Comparison of ENCODE assay signal across 9 cellular contexts in genomic region chr17:28675980-28676379, GRCh38. TPM values are rescaled to one million over a fixed set of nuclear protein-coding genes. Genes with fewer than 3 reads are reported as not detected.
A peak's percentile ranks its signal among the peaks of the same experiment; 100 is the strongest.
DNase-seq lines count a peak whose midpoint lies in the region; ATAC-seq, FAIRE-seq and TF ChIP-seq lines count a peak whose summit lies in the region.
"Had no signal": no experiment of that assay in that cellular context is flagged by ENCODE, and none has a peak within 500 bp of the region (broad histone marks: within the 10 kb centered on the region; RNA-seq: fewer than 3 reads in every experiment).

No MANE protein-coding gene starts in this region.

- POLR2A ChIA-PET in MCF 10A (lab: Yijun Ruan, JAX), result interaction anchor here (1.2 to 3.9 kb wide), 2 partner anchors 8 to 14 kb away, joined by 4 to 28 read pairs; partner anchors contain the start of genes SDF2 and SUPT6H
- POLR2A ChIA-PET in H1 (lab: Charles Lee; ENCODE audit: partially characterized antibody), result interaction anchor here (0.9 to 6.5 kb wide), 10 partner anchors 13 to 99 kb away, joined by 3 to 35 read pairs (median 7); partner anchors contain the start of genes ALDOC, SDF2 and SUPT6H

- peaks cover 0 to 2% of the 10 kb centered on the region in 2 experiments for H4K20me1 ChIP-seq in H1 (replicated peaks in 1 of 2; ENCODE audit: control insufficient read depth in 1 of 2, insufficient read depth in 2 of 2, low read length in 2 of 2)

- CTCF ChIA-PET in MCF 10A (lab: Yijun Ruan, JAX) (interaction anchor here (0.6 to 2.9 kb wide), 11 partner anchors 11 to 441 kb away, joined by 3 to 13 read pairs (median 4); partner anchors contain the start of gene BLTP2), H1 (lab: Charles Lee; ENCODE audit: partially characterized antibody) (interaction anchor here (0.8 to 5.3 kb wide), 14 partner anchors 10 to 196 kb away, joined by 3 to 54 read pairs (median 4); partner anchors contain the start of gene BLTP2)

- no peak for TF ChIP-seq POLR2A in breast epithelium (IDR thresholded peaks at IDR 0.05)
- TF ChIP-seq POLR2A in H1 (IDR thresholded peaks at IDR 0.05; ENCODE audit: control extremely low read depth in 1 of 2, low read depth in 2 of 2, low read length in 2 of 2), result no peak

- no peak overlapping the region for H2BK120ac ChIP-seq in H1 (replicated peaks; ENCODE audit: low read depth, low read length)

- H3K23me2 ChIP-seq in H1 (ENCODE audit: low read depth, low read length), result no peaks in the 10 kb centered on the region

- H4K8ac ChIP-seq in H1 (ENCODE audit: extremely low read depth, insufficient read depth, low read length), result peak overlapping the region; percentile 16; the same call in 1 of the 2 replicates

- H3K56ac ChIP-seq in H1 (replicated peaks; ENCODE audit: insufficient read length, low read depth, low read length), result no peak overlapping the region

- H3K79me2 ChIP-seq in H1 (ENCODE audit: control insufficient read depth in 1 of 2, insufficient read depth in 2 of 2, low read length in 2 of 2), result no peaks in the 10 kb centered on the region

- no peaks in the 10 kb centered on the region for H3K27me3 Mint-ChIP-seq in MCF 10A (ENCODE audit: insufficient read depth, unreplicated experiment)
- H3K27me3 Mint-ChIP-seq: IgD-negative memory B cell had no signal

- H2AFZ ChIP-seq in H1 (ENCODE audit: low read length), result no peak overlapping the region

- peak; percentile 21 to 43; a peak in 3 of 4 replicates for TF ChIP-seq RAD21 in H1 (IDR thresholded peaks at IDR 0.05 in 1 of 2, conservative IDR thresholded peaks at IDR 0.05 in 1 of 2; ENCODE audit: low read depth in 2 of 2, low read length in 2 of 2)

- H3K36me3 Mint-ChIP-seq in MCF 10A (ENCODE audit: insufficient read depth, unreplicated experiment), result peaks cover 98% of the 10 kb centered on the region

- H2BK12ac ChIP-seq in H1 (ENCODE audit: low read depth, low read length), result no peak overlapping the region

- H3K4me1 ChIP-seq in breast epithelium (no peaks in the 10 kb centered on the region), H1 (replicated peaks in 1 of 4; ENCODE audit: control insufficient read depth in 3 of 4, insufficient read depth in 4 of 4, low read length in 3 of 4) (no peaks in the 10 kb centered on the region)

- intact Hi-C loops in MCF 10A (cut with micrococcal nuclease) (loop anchor here (1.0 kb wide), 1 partner anchor 32 kb away; no protein-coding TSS in a partner anchor), breast epithelium (cut with DNase I; ENCODE audit: low total_unique reads) (no loop called here)

- DNase-seq in MCF 10A (ENCODE audit: unreplicated experiment) (peak; percentile 43), breast epithelium (ENCODE audit: low spot score in 2 of 2) (no peak), NCI-H69 (lab: John Stamatoyannopoulos, UW) (peak; percentile 47), H1 (ENCODE audit: low read depth in 1 of 2, low spot score in 2 of 2) (no peak), GM19240 (ENCODE audit: insufficient read length, low spot score) (no peak)
- no peak for DNase-seq in stimulated activated CD4-positive, alpha-beta T cell treated with anti-CD3 and anti-CD28 coated beads, Interleukin-2, amount 100 ng/mL, for 48 hours

- H2BK5ac ChIP-seq in H1 (ENCODE audit: low read depth, low read length), result no peak overlapping the region

- no peak overlapping the region for H3K4me3 Mint-ChIP-seq in MCF 10A (ENCODE audit: unreplicated experiment)
- H3K4me3 Mint-ChIP-seq: IgD-negative memory B cell had no signal

- WGBS in H1 (ENCODE audit: extremely low coverage in 1 of 2, insufficient coverage in 1 of 2, insufficient read length in 1 of 2, insufficient replicate concordance in 2 of 2, low coverage in 1 of 2, low lambda C conversion rate in 2 of 2, missing lambda C conversion rate in 1 of 2), 2 experiments, result 91% methylated on average over 7 of the region's 7 CpGs; no CpG with 5 or more reads in 1 of the 2 experiments

- H3K23ac ChIP-seq in H1 (ENCODE audit: insufficient read length), result no peak overlapping the region

- H3K9ac ChIP-seq in H1 (replicated peaks in 1 of 4; ENCODE audit: extremely low read depth in 1 of 4, low read depth in 3 of 4, low read length in 3 of 4), result no peak overlapping the region

- H3K79me1 ChIP-seq in H1 (ENCODE audit: low read depth, low read length), result no peaks in the 10 kb centered on the region

- H3K36me3 ChIP-seq in breast epithelium (peaks cover 32% of the 10 kb centered on the region), H1 (ENCODE audit: control insufficient read depth in 2 of 4, insufficient read depth in 4 of 4, low read length in 3 of 4) (peaks cover 48 to 86% (median 79%) of the 10 kb centered on the region in 4 experiments)

- H3K27ac ChIP-seq in breast epithelium, result no peak overlapping the region
- H3K27ac ChIP-seq in H1 (ENCODE audit: low read depth, low read length), result no peak overlapping the region

- H3K9me3 ChIP-seq in breast epithelium (no peaks in the 10 kb centered on the region), H1 (ENCODE audit: insufficient read depth in 2 of 2, low read depth in 1 of 2, low read length in 1 of 2) (no peaks in the 10 kb centered on the region)

- H2BK20ac ChIP-seq in H1 (ENCODE audit: low read length), result no peak overlapping the region

- H3K9me3 Mint-ChIP-seq in MCF 10A (ENCODE audit: unreplicated experiment), result no peaks in the 10 kb centered on the region
- H3K9me3 Mint-ChIP-seq: IgD-negative memory B cell had no signal

- ATAC-seq in GM18519 (IDR thresholded peaks at IDR 0.05; ENCODE audit: low FRiP score, unreplicated experiment) (no peak), GM18858 (IDR thresholded peaks at IDR 0.05; ENCODE audit: unreplicated experiment) (no peak)

- no peak overlapping the region for H3K27ac Mint-ChIP-seq in MCF 10A (ENCODE audit: low read depth, unreplicated experiment)
- H3K27ac Mint-ChIP-seq: IgD-negative memory B cell had no signal

- H3K4me3 ChIP-seq in breast epithelium (no peak overlapping the region), H1 (ENCODE audit: extremely low read depth in 1 of 4, insufficient read depth in 2 of 4, low read depth in 3 of 4, low read length in 4 of 4) (no peak overlapping the region)

- no TSS peak for BruUV-seq in MCF 10A (replicated peaks; lab: Mats Ljungman, UMichigan)

- H2AK5ac ChIP-seq in H1 (ENCODE audit: low read depth, low read length), result no peak overlapping the region

- no peak for FAIRE-seq in H1 (lab: Jason Lieb, UNC)

- H4K91ac ChIP-seq in H1 (replicated peaks; ENCODE audit: insufficient read length, low read length), result no peak overlapping the region

- no peak overlapping the region for H4K5ac ChIP-seq in H1 (ENCODE audit: insufficient read length, low read depth, low read length)

- no peaks in the 10 kb centered on the region for H3K4me1 Mint-ChIP-seq in MCF 10A (ENCODE audit: insufficient read depth, unreplicated experiment)

- H3K4ac ChIP-seq in H1 (replicated peaks; ENCODE audit: insufficient read length, low read depth, low read length), result no peak overlapping the region

- H3K18ac ChIP-seq in H1 (ENCODE audit: extremely low read depth, low read length), result no peak overlapping the region

- H3K27me3 ChIP-seq in breast epithelium (no peaks in the 10 kb centered on the region), H1 (replicated peaks in 1 of 4; ENCODE audit: control insufficient read depth in 3 of 4, extremely low read depth in 1 of 4, insufficient read depth in 3 of 4, low read length in 3 of 4) (no peaks in the 10 kb centered on the region)

- H3K14ac ChIP-seq in H1 (ENCODE audit: insufficient read length), result no peak overlapping the region

- no peak for TF ChIP-seq EP300 in H1 (IDR thresholded peaks at IDR 0.05; ENCODE audit: borderline replicate concordance in 1 of 2, low read depth in 2 of 2, low read length in 2 of 2)

- no peak overlapping the region for H3K4me2 ChIP-seq in H1 (ENCODE audit: insufficient read depth in 1 of 2, low read depth in 2 of 2, low read length in 2 of 2)

- H2BK15ac ChIP-seq in H1 (ENCODE audit: low read length), result no peak overlapping the region

- TF ChIP-seq CTCF in MCF 10A (IDR thresholded peaks at IDR 0.05; ENCODE audit: unreplicated experiment), result no peak
- TF ChIP-seq CTCF in breast epithelium (IDR thresholded peaks at IDR 0.05), result peak in 1 of 3 donors; percentile 11
- peak; percentile 34 to 38 (median 35) for TF ChIP-seq CTCF in H1 (IDR thresholded peaks at IDR 0.05; ENCODE audit: control extremely low read depth in 1 of 3, insufficient read depth in 1 of 3, low read depth in 1 of 3, low read length in 3 of 3)

RNA-seq across cellular contexts. Expression of gene SUPT6H, which starts 14.0 kb away (rescaled TPM):
- total RNA-seq in MCF 10A (2022) (81.7 and 86.4 TPM in 2 replicates), breast epithelium (10 to 100 TPM; 62.6 to 69.9 (median 66.7) TPM)
- 59.9 and 62.4 TPM in 2 replicates for total RNA-seq in H1 (2021; fragmentation: NEBNext Ultra II Directional; extraction: Animal tissue kit (Norgen Biotek cat#: 25700))
- polyA plus RNA-seq in H1 (2011; rRNA removed), result 32.0 and 35.7 TPM in 2 replicates
- polyA plus RNA-seq in H1 (2011; cell fraction: cytosol; rRNA removed), result 24.8 TPM
- 67.9 TPM for polyA plus RNA-seq in H1 (2011; cell fraction: nucleus; rRNA removed)
- 52.2 to 60.3 TPM (median 54.7 TPM) in 4 replicates for polyA plus RNA-seq in H1 (2012, experiment 1 of 2)
- polyA plus RNA-seq in H1 (2012, experiment 2 of 2), result 8.2 TPM
- polyA plus RNA-seq in H1 (2013, experiment 1 of 2), result 30.1 TPM
- 28.4 TPM for polyA plus RNA-seq in H1 (2013, experiment 2 of 2)
- polyA minus RNA-seq in H1 (2011; rRNA and poly(A)+ RNA removed), result 79.8 and 81.2 TPM in 2 replicates
- polyA minus RNA-seq in H1 (2011; cell fraction: cytosol; rRNA and poly(A)+ RNA removed), result 38.5 TPM
- polyA minus RNA-seq in H1 (2011; cell fraction: nucleus; rRNA and poly(A)+ RNA removed), result 68.2 TPM

RNA-seq across cellular contexts. Expression of gene SDF2, which starts 14.3 kb away (rescaled TPM):
- total RNA-seq in MCF 10A (2022) (31.4 and 31.8 TPM in 2 replicates), breast epithelium (10 to 100 TPM; 38.1 to 66.6 (median 54.1) TPM)
- total RNA-seq in H1 (2021; fragmentation: NEBNext Ultra II Directional; extraction: Animal tissue kit (Norgen Biotek cat#: 25700)), result 43.6 and 44.8 TPM in 2 replicates
- 48.0 and 65.4 TPM in 2 replicates for polyA plus RNA-seq in H1 (2011; rRNA removed)
- polyA plus RNA-seq in H1 (2011; cell fraction: cytosol; rRNA removed), result 52.8 TPM
- polyA plus RNA-seq in H1 (2011; cell fraction: nucleus; rRNA removed), result 39.2 TPM
- polyA plus RNA-seq in H1 (2012, experiment 1 of 2), result 43.9 to 59.7 TPM (median 53.4 TPM) in 4 replicates
- polyA plus RNA-seq in H1 (2012, experiment 2 of 2), result 37.0 TPM
- 67.2 TPM for polyA plus RNA-seq in H1 (2013, experiment 1 of 2)
- 85.5 TPM for polyA plus RNA-seq in H1 (2013, experiment 2 of 2)
- 46.0 and 54.2 TPM in 2 replicates for polyA minus RNA-seq in H1 (2011; rRNA and poly(A)+ RNA removed)
- polyA minus RNA-seq in H1 (2011; cell fraction: cytosol; rRNA and poly(A)+ RNA removed), result 28.8 TPM
- 18.6 TPM for polyA minus RNA-seq in H1 (2011; cell fraction: nucleus; rRNA and poly(A)+ RNA removed)

RNA-seq across cellular contexts. Expression of gene BLTP2, which starts 31.0 kb away (rescaled TPM):
- total RNA-seq in MCF 10A (2022) (119 and 126 TPM in 2 replicates), breast epithelium (100 to 1,000 TPM; 107 to 131 (median 107) TPM)
- 123 and 140 TPM in 2 replicates for total RNA-seq in H1 (2021; fragmentation: NEBNext Ultra II Directional; extraction: Animal tissue kit (Norgen Biotek cat#: 25700))
- 80.9 and 94.9 TPM in 2 replicates for polyA plus RNA-seq in H1 (2011; rRNA removed)
- 60.9 TPM for polyA plus RNA-seq in H1 (2011; cell fraction: cytosol; rRNA removed)
- 238 TPM for polyA plus RNA-seq in H1 (2011; cell fraction: nucleus; rRNA removed)
- polyA plus RNA-seq in H1 (2012, experiment 1 of 2), result 58.2 to 70.9 TPM (median 65.2 TPM) in 4 replicates
- polyA plus RNA-seq in H1 (2012, experiment 2 of 2), result 22.0 TPM
- 80.0 TPM for polyA plus RNA-seq in H1 (2013, experiment 1 of 2)
- polyA plus RNA-seq in H1 (2013, experiment 2 of 2), result 84.5 TPM
- 505 and 614 TPM in 2 replicates for polyA minus RNA-seq in H1 (2011; rRNA and poly(A)+ RNA removed)
- polyA minus RNA-seq in H1 (2011; cell fraction: cytosol; rRNA and poly(A)+ RNA removed), result 114 TPM
- 209 TPM for polyA minus RNA-seq in H1 (2011; cell fraction: nucleus; rRNA and poly(A)+ RNA removed)

RNA-seq across cellular contexts. Expression of gene PROCA1, which starts 35.7 kb away (rescaled TPM):
- total RNA-seq in MCF 10A (2022) (0.86 and 1.1 TPM in 2 replicates), breast epithelium (1 to 10 TPM; 1.6 to 2.3 (median 1.6) TPM)
- total RNA-seq in H1 (2021; fragmentation: NEBNext Ultra II Directional; extraction: Animal tissue kit (Norgen Biotek cat#: 25700)), result 17.8 and 21.2 TPM in 2 replicates
- polyA plus RNA-seq in H1 (2011; rRNA removed), result 26.3 and 42.3 TPM in 2 replicates
- 47.1 TPM for polyA plus RNA-seq in H1 (2011; cell fraction: cytosol; rRNA removed)
- polyA plus RNA-seq in H1 (2011; cell fraction: nucleus; rRNA removed), result 78.8 TPM
- 21.7 to 36.5 TPM (median 29.5 TPM) in 4 replicates for polyA plus RNA-seq in H1 (2012, experiment 1 of 2)
- polyA plus RNA-seq in H1 (2012, experiment 2 of 2), result 9.9 TPM
- polyA plus RNA-seq in H1 (2013, experiment 1 of 2), result 33.5 TPM
- polyA plus RNA-seq in H1 (2013, experiment 2 of 2), result 30.2 TPM
- polyA minus RNA-seq in H1 (2011; rRNA and poly(A)+ RNA removed), result 8.5 and 15.4 TPM in 2 replicates
- 7.4 TPM for polyA minus RNA-seq in H1 (2011; cell fraction: cytosol; rRNA and poly(A)+ RNA removed)
- 19.6 TPM for polyA minus RNA-seq in H1 (2011; cell fraction: nucleus; rRNA and poly(A)+ RNA removed)

RNA-seq across cellular contexts. Expression of gene RAB34, which starts 41.7 kb away (rescaled TPM):
- total RNA-seq in MCF 10A (2022), result 90.0 and 105 TPM in 2 replicates
- total RNA-seq in breast epithelium, result 100 to 1,000 TPM; 105 to 129 (median 123) TPM
- 236 and 237 TPM in 2 replicates for total RNA-seq in H1 (2021; fragmentation: NEBNext Ultra II Directional; extraction: Animal tissue kit (Norgen Biotek cat#: 25700))
- 305 and 317 TPM in 2 replicates for polyA plus RNA-seq in H1 (2011; rRNA removed)
- 271 TPM for polyA plus RNA-seq in H1 (2011; cell fraction: cytosol; rRNA removed)
- polyA plus RNA-seq in H1 (2011; cell fraction: nucleus; rRNA removed), result 400 TPM
- polyA plus RNA-seq in H1 (2012, experiment 1 of 2), result 251 to 292 TPM (median 264 TPM) in 4 replicates
- polyA plus RNA-seq in H1 (2012, experiment 2 of 2), result 494 TPM
- 193 TPM for polyA plus RNA-seq in H1 (2013, experiment 1 of 2)
- polyA plus RNA-seq in H1 (2013, experiment 2 of 2), result 187 TPM
- polyA minus RNA-seq in H1 (2011; rRNA and poly(A)+ RNA removed), result 277 and 302 TPM in 2 replicates
- polyA minus RNA-seq in H1 (2011; cell fraction: cytosol; rRNA and poly(A)+ RNA removed), result 114 TPM
- 81.9 TPM for polyA minus RNA-seq in H1 (2011; cell fraction: nucleus; rRNA and poly(A)+ RNA removed)

Comparison
In these comparisons a context has a peak if more than half of its experiments do, and no peak if none do; other contexts are left out.
1. DNase-seq: peak in MCF 10A (single experiment) and NCI-H69 (single experiment); none in breast epithelium (0 of 2), H1 (0 of 2), stimulated activated CD4-positive, alpha-beta T cell treated with anti-CD3 and anti-CD28 coated beads, Interleukin-2, amount 100 ng/mL, for 48 hours (0 of 2) and GM19240 (single experiment).